8 cellular contexts compared by ENCODE assay signal in genomic region chr14:21068521-21069387, GRCh38. TPM values are rescaled to one million over a fixed set of nuclear protein-coding genes. Genes with fewer than 3 reads are reported as not detected.
DNase-seq lines count a peak whose midpoint lies in the region; ATAC-seq and TF ChIP-seq lines count a peak whose summit lies in the region.

No MANE protein-coding gene starts in this region.

- no peak overlapping the region for H4K5ac ChIP-seq in H9 (ENCODE audit: insufficient read length, low read depth, low read length)

- no peak overlapping the region for H3K14ac ChIP-seq in H9 (ENCODE audit: insufficient read depth, low read length)

- H2AFZ ChIP-seq in H9 (ENCODE audit: low read length): no peak overlapping the region

- no peak overlapping the region for H2BK120ac ChIP-seq in H9 (ENCODE audit: low read depth, low read length, poor library complexity, severe bottlenecking)

- no peak overlapping the region for H3K27ac ChIP-seq in H9 (ENCODE audit: insufficient read length, low read depth, low read length)

- no peak overlapping the region for H2BK15ac ChIP-seq in H9 (ENCODE audit: low read depth, low read length)

- no peaks in the 10 kb centered on the region for H3K9me3 Mint-ChIP-seq in H9
- H3K9me3 Mint-ChIP-seq in activated CD8-positive, alpha-beta T cell treated with anti-CD3 and anti-CD28 coated beads for 36 hours: no peaks in the 10 kb centered on the region

- peak overlapping the region; percentile 26 for H3K9ac ChIP-seq in H9 (ENCODE audit: extremely low read depth, insufficient read length, low read length)

- H3K56ac ChIP-seq in H9 (ENCODE audit: insufficient read length, low read depth, low read length): no peak overlapping the region

- no peaks in the 10 kb centered on the region for H3K79me1 ChIP-seq in H9 (ENCODE audit: insufficient read depth, low read depth, low read length, poor library complexity, severe bottlenecking)

- H3K36me3 ChIP-seq in mucosa of descending colon (ENCODE audit: low read depth): no peaks in the 10 kb centered on the region

- peaks cover 20% of the 10 kb centered on the region for H3K27me3 Mint-ChIP-seq in H9 (ENCODE audit: low read depth)
- H3K27me3 Mint-ChIP-seq in activated CD8-positive, alpha-beta T cell treated with anti-CD3 and anti-CD28 coated beads for 36 hours: peaks cover 64% of the 10 kb centered on the region

- H3K27me3 ChIP-seq in H9 (ENCODE audit: insufficient read depth, low read length): no peaks in the 10 kb centered on the region

- H3K4me1 ChIP-seq in H9 (ENCODE audit: insufficient read depth, low read length): peaks cover 4% of the 10 kb centered on the region; the same call in 1 of the 2 replicates
- H3K4me1 ChIP-seq in mucosa of descending colon (ENCODE audit: low read depth): peaks cover 29% of the 10 kb centered on the region

- no peak overlapping the region for H3T11ph ChIP-seq in H9 (ENCODE audit: low read length)

- peak; percentile 63 for ATAC-seq in activated CD8-positive, alpha-beta T cell treated with anti-CD3 and anti-CD28 coated beads for 36 hours
- ATAC-seq in esophagus mucosa (peak; percentile 34), mucosa of descending colon (peak; percentile 24), GM19023 (IDR thresholded peaks at IDR 0.05; ENCODE audit: unreplicated experiment) (no peak)

- no peak overlapping the region for H2BK20ac ChIP-seq in H9 (ENCODE audit: low read depth, low read length, poor library complexity, severe bottlenecking)

- H3K27ac Mint-ChIP-seq in H9: peak overlapping the region in 2 of 3 experiments; percentile 73 to 89; a peak in 4 of 7 replicates
- no peak overlapping the region for H3K27ac Mint-ChIP-seq in activated CD8-positive, alpha-beta T cell treated with anti-CD3 and anti-CD28 coated beads for 36 hours

- peaks cover 28 to 32% of the 10 kb centered on the region in 2 experiments for H3K4me1 Mint-ChIP-seq in H9
- H3K4me1 Mint-ChIP-seq in activated CD8-positive, alpha-beta T cell treated with anti-CD3 and anti-CD28 coated beads for 36 hours (ENCODE audit: low read depth): peaks cover 31% of the 10 kb centered on the region

- H2BK12ac ChIP-seq in H9 (ENCODE audit: insufficient read length, low read depth, low read length): no peak overlapping the region

- DNase-seq in AG20443 (ENCODE audit: low spot score) (peak; percentile 67), H9 (peak; percentile 63), NCI-H524 treated with DMSO at 0.1 percent for 48 hours (lab: John Stamatoyannopoulos, UW) (peak; percentile 56), mucosa of descending colon (peak in 2 of 3 donors; percentile 58 to 70), superior temporal gyrus (ENCODE audit: extremely low spot score) (peak; percentile 80)
- DNase-seq in activated CD8-positive, alpha-beta T cell treated with anti-CD3 and anti-CD28 coated beads for 36 hours: peak; percentile 74

- H3K9me3 ChIP-seq in H9 (ENCODE audit: control insufficient read depth, low read depth, low read length): no peaks in the 10 kb centered on the region
- no peaks in the 10 kb centered on the region for H3K9me3 ChIP-seq in mucosa of descending colon

- H3K18ac ChIP-seq in H9 (ENCODE audit: insufficient read length, low read depth, low read length): no peak overlapping the region

- H3K23me2 ChIP-seq in H9 (ENCODE audit: insufficient read length, low read depth, low read length, poor library complexity, severe bottlenecking): peaks cover 31% of the 10 kb centered on the region

- H3K36me3 Mint-ChIP-seq in H9 (ENCODE audit: insufficient read depth in 1 of 3, low read depth in 3 of 3): peaks cover 10 to 19% (median 14%) of the 10 kb centered on the region in 3 experiments
- H3K36me3 Mint-ChIP-seq in activated CD8-positive, alpha-beta T cell treated with anti-CD3 and anti-CD28 coated beads for 36 hours (ENCODE audit: low read depth): no peaks in the 10 kb centered on the region

- POLR2A ChIA-PET in activated CD8-positive, alpha-beta T cell treated with anti-CD3 and anti-CD28 coated beads for 36 hours (lab: Charles Lee): interaction anchor here (0.6 to 1.6 kb wide), 2 partner anchors 27 to 29 kb away, joined by 3 to 6 read pairs; no protein-coding TSS in a partner anchor

- H2BK5ac ChIP-seq in H9 (ENCODE audit: insufficient read length, low read length): no peak overlapping the region

- H3K4me2 ChIP-seq in H9 (ENCODE audit: insufficient read depth, insufficient read length, low read length): peak overlapping the region; percentile 85

- H4K91ac ChIP-seq in H9 (ENCODE audit: insufficient read length, low read depth, low read length): no peak overlapping the region

- TF ChIP-seq CTCF in H9 (conservative IDR thresholded peaks at IDR 0.05) (peak; percentile 65), mucosa of descending colon (IDR thresholded peaks at IDR 0.05) (peak; percentile 13)
- peak; percentile 49 for TF ChIP-seq CTCF in activated CD8-positive, alpha-beta T cell treated with anti-CD3 and anti-CD28 coated beads for 36 hours (IDR thresholded peaks at IDR 0.05)

- intact Hi-C loops in activated CD8-positive, alpha-beta T cell treated with anti-CD3 and anti-CD28 coated beads for 36 hours (cut with micrococcal nuclease): loop anchor here (2.0 kb wide), 1 partner anchor 38 kb away; no protein-coding TSS in a partner anchor
- intact Hi-C loops in mucosa of descending colon (cut with DNase I, micrococcal nuclease): loop anchor here in 1 of 2 donors (2.0 kb wide), 1 partner anchor 36 kb away; no protein-coding TSS in a partner anchor

- H3K4ac ChIP-seq in H9 (ENCODE audit: low read depth, low read length): no peak overlapping the region

- H3K4me3 ChIP-seq in mucosa of descending colon: no peak overlapping the region

- peak overlapping the region; percentile 88 to 92 for H3K4me3 Mint-ChIP-seq in H9
- peak overlapping the region; percentile 62 for H3K4me3 Mint-ChIP-seq in activated CD8-positive, alpha-beta T cell treated with anti-CD3 and anti-CD28 coated beads for 36 hours

- CTCF ChIA-PET in activated CD8-positive, alpha-beta T cell treated with anti-CD3 and anti-CD28 coated beads for 36 hours (lab: Charles Lee): interaction anchor here (0.6 to 5.3 kb wide), 21 partner anchors 9 to 97 kb away, joined by 3 to 121 read pairs (median 5); partner anchors contain the start of genes TMEM253 and TPPP2

- WGBS in H9 (ENCODE audit: extremely low coverage, insufficient read length, low lambda C conversion rate): no CpG with 5 or more reads among the region's 45 CpGs

- H3K79me2 ChIP-seq in H9 (ENCODE audit: insufficient read depth, low read length): no peaks in the 10 kb centered on the region

- no peak overlapping the region for H2AK5ac ChIP-seq in H9 (ENCODE audit: insufficient read length, low read length)

- H4K20me1 ChIP-seq in H9 (ENCODE audit: control insufficient read depth, insufficient read depth, insufficient read length): no peaks in the 10 kb centered on the region

- no peak overlapping the region for H4K8ac ChIP-seq in H9 (replicated peaks; ENCODE audit: insufficient read length, low read depth, low read length)

- no peak overlapping the region for H3K23ac ChIP-seq in H9 (ENCODE audit: insufficient read length, low read depth, low read length)

RNA-seq across cellular contexts. Expression of gene ARHGEF40, which starts 1.4 kb away (rescaled TPM):
- 71.1 and 71.4 TPM in 2 replicates for total RNA-seq in H9 (2021)
- under 1 TPM; 0.18 to 0.23 TPM for total RNA-seq in activated CD8-positive, alpha-beta T cell treated with anti-CD3 and anti-CD28 coated beads for 36 hours
- 2.3 TPM for total RNA-seq in esophagus mucosa
- 10 to 100 TPM; 44.3 to 69.3 (median 47.8) TPM for total RNA-seq in mucosa of descending colon

RNA-seq across cellular contexts. Expression of gene RNASE8, which starts 11.1 kb away (rescaled TPM):
- total RNA-seq in H9 (2021): not detected in 2 replicates
- total RNA-seq in activated CD8-positive, alpha-beta T cell treated with anti-CD3 and anti-CD28 coated beads for 36 hours: not detected
- total RNA-seq in esophagus mucosa: not detected
- not detected for total RNA-seq in mucosa of descending colon

RNA-seq across cellular contexts. Expression of gene RNASE7, which starts 26.6 kb away (rescaled TPM):
- not detected in 2 replicates for total RNA-seq in H9 (2021)
- total RNA-seq in activated CD8-positive, alpha-beta T cell treated with anti-CD3 and anti-CD28 coated beads for 36 hours: not detected
- total RNA-seq in esophagus mucosa: 2.7 TPM
- under 1 TPM in 2 of 3 donors, not detected in 1; 0.19 to 0.32 TPM for total RNA-seq in mucosa of descending colon

RNA-seq across cellular contexts. Expression of gene ZNF219, which starts 29.7 kb away (rescaled TPM):
- total RNA-seq in H9 (2021) (84.5 and 87.6 TPM in 2 replicates), esophagus mucosa (40.4 TPM), mucosa of descending colon (100 to 1,000 TPM in 1 of 3 donors, 10 to 100 TPM in 2; 56.6 to 103 (median 58.2) TPM)
- 1 to 10 TPM; 7.2 to 8.2 TPM for total RNA-seq in activated CD8-positive, alpha-beta T cell treated with anti-CD3 and anti-CD28 coated beads for 36 hours

RNA-seq across cellular contexts. Expression of gene TMEM253, which starts 32.1 kb away (rescaled TPM):
- total RNA-seq in H9 (2021) (1.9 and 2.2 TPM in 2 replicates), esophagus mucosa (1.6 TPM), mucosa of descending colon (10 to 100 TPM; 20.2 to 46.0 (median 43.9) TPM)
- not detected for total RNA-seq in activated CD8-positive, alpha-beta T cell treated with anti-CD3 and anti-CD28 coated beads for 36 hours

Comparison
In these comparisons a context has a peak if more than half of its experiments do, and no peak if none do; other contexts are left out.
1. CTCF ChIP-seq: peak in every context shown above with its lines; median percentile 65 in H9; 49 in activated CD8-positive, alpha-beta T cell treated with anti-CD3 and anti-CD28 coated beads for 36 hours; 13 in mucosa of descending colon.
2. RNA of gene ARHGEF40, which starts 1.4 kb away (total RNA-seq): 71.1 to 71.4 TPM in H9 and 44.3 to 69.3 TPM in mucosa of descending colon; 2.3 TPM in esophagus mucosa (single experiment) and 0.18 to 0.23 TPM in activated CD8-positive, alpha-beta T cell treated with anti-CD3 and anti-CD28 coated beads for 36 hours; every median in the first group is over 10 times any median in the second.
3. Peak in every context shown above with its lines, with median percentiles within 50 percentile points of each other: DNase-seq.